Comparison of ENCODE assay signal across 27 cellular contexts in the genomic region with DNA sequence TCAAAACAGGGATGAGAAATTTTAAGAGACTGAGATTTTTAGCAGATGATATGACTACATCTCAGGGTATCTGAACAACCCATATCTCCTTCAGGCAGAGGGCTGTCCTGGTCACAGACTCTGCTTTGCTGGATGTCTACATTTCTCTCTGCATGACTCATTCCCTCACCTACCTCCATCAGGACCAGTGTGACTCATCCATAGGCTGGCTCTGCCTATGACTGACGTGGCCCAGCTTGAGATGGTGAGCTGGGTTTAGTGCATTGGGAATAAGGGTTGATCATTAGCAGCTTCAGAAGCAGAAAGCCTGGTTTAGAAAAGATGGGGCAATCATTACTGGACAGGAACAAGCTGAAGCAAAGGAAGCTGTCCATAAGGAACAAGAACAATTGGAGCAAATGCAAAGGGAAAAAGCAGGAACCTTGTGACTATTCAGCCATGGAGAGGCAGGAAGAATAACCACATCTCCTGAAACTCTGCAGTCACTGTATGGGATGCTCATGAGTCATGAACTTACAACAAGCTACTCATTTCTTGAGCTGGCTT.
DNase-seq lines count a peak whose midpoint lies in the region; ATAC-seq and TF ChIP-seq lines count a peak whose summit lies in the region.
"Had no signal": no experiment of that assay in that cellular context is flagged by ENCODE, and none has a peak within 500 bp of the region (broad histone marks: within the 10 kb centered on the region; RNA-seq: fewer than 3 reads in every experiment).

No MANE protein-coding gene starts in this region.

- POLR2A ChIA-PET in PC-9 (lab: Charles Lee; ENCODE audit: unreplicated experiment) = no interaction called here

- H3K9me3 Mint-ChIP-seq in stimulated activated memory B cell treated with anti-CD40 and anti-IgM and Interleukin-4, amounts not matched to agents 10 μg/mL and 1 μg/mL and 100 μg/mL, for 72 hours = peaks cover 27% of the 10 kb centered on the region

- 17 to 25% methylated on average over 1 of the region's 1 CpG for WGBS in body of pancreas, 2 donors

- no peaks in the 10 kb centered on the region for H3K27me3 ChIP-seq in PC-9 (ENCODE audit: insufficient read depth, low read depth)
- no peaks in the 10 kb centered on the region for H3K27me3 ChIP-seq in body of pancreas

- no peak overlapping the region for H3K4me3 Mint-ChIP-seq in stimulated activated memory B cell treated with anti-CD40 and anti-IgM and Interleukin-4, amounts not matched to agents 10 μg/mL and 1 μg/mL and 100 μg/mL, for 72 hours
- H3K4me3 Mint-ChIP-seq: activated CD4-positive, alpha-beta memory T cell treated with anti-CD3 and anti-CD28 coated beads for 36 hours; activated naive CD8-positive, alpha-beta T cell treated with anti-CD3 and anti-CD28 coated beads, Interleukin-2, amount 10 ng/mL, durations not matched to agents 7 days and 5 days; mesothelial cell of epicardium; naive thymus-derived CD4-positive, alpha-beta T cell; WTC11 had no signal

- intact Hi-C loops in PC-9 (cut with micrococcal nuclease; ENCODE audit: unreplicated experiment) = no loop called here
- intact Hi-C loops in body of pancreas (cut with DNase I) = no loop called here

- no peaks in the 10 kb centered on the region for H3K9me3 ChIP-seq in PC-9 (ENCODE audit: insufficient read depth, low read depth)
- H3K9me3 ChIP-seq in body of pancreas = peaks cover 0 to 12% (median 0%) of the 10 kb centered on the region in 3 donors
- H3K9me3 ChIP-seq: thoracic aorta had no signal

- no peaks in the 10 kb centered on the region for H3K9me2 ChIP-seq in PC-9 (ENCODE audit: insufficient read depth)

- H3F3A ChIP-seq in PC-9 (ENCODE audit: insufficient read depth, low read depth) = no peaks in the 10 kb centered on the region

- H3K4me1 Mint-ChIP-seq in stimulated activated memory B cell treated with anti-CD40 and anti-IgM and Interleukin-4, amounts not matched to agents 10 μg/mL and 1 μg/mL and 100 μg/mL, for 72 hours = no peaks in the 10 kb centered on the region
- H3K4me1 Mint-ChIP-seq: activated naive CD8-positive, alpha-beta T cell treated with anti-CD3 and anti-CD28 coated beads, Interleukin-2, amount 10 ng/mL, durations not matched to agents 7 days and 5 days; mesothelial cell of epicardium; WTC11 had no signal

- no peaks in the 10 kb centered on the region for H3K27me3 Mint-ChIP-seq in stimulated activated memory B cell treated with anti-CD40 and anti-IgM and Interleukin-4, amounts not matched to agents 10 μg/mL and 1 μg/mL and 100 μg/mL, for 72 hours
- H3K27me3 Mint-ChIP-seq: activated CD4-positive, alpha-beta memory T cell treated with anti-CD3 and anti-CD28 coated beads for 36 hours; activated naive CD8-positive, alpha-beta T cell treated with anti-CD3 and anti-CD28 coated beads, Interleukin-2, amount 10 ng/mL, durations not matched to agents 7 days and 5 days had no signal

- no peak overlapping the region for H3K27ac Mint-ChIP-seq in stimulated activated memory B cell treated with anti-CD40 and anti-IgM and Interleukin-4, amounts not matched to agents 10 μg/mL and 1 μg/mL and 100 μg/mL, for 72 hours
- H3K27ac Mint-ChIP-seq: activated CD4-positive, alpha-beta memory T cell treated with anti-CD3 and anti-CD28 coated beads for 36 hours; activated naive CD8-positive, alpha-beta T cell treated with anti-CD3 and anti-CD28 coated beads, Interleukin-2, amount 10 ng/mL, durations not matched to agents 7 days and 5 days; mesothelial cell of epicardium; naive thymus-derived CD4-positive, alpha-beta T cell; WTC11 had no signal

- H4K20me1 ChIP-seq in PC-9 (ENCODE audit: insufficient read depth) = no peaks in the 10 kb centered on the region

- H3K36me3 Mint-ChIP-seq in stimulated activated memory B cell treated with anti-CD40 and anti-IgM and Interleukin-4, amounts not matched to agents 10 μg/mL and 1 μg/mL and 100 μg/mL, for 72 hours = no peaks in the 10 kb centered on the region
- H3K36me3 Mint-ChIP-seq: activated CD4-positive, alpha-beta memory T cell treated with anti-CD3 and anti-CD28 coated beads for 36 hours; activated naive CD8-positive, alpha-beta T cell treated with anti-CD3 and anti-CD28 coated beads, Interleukin-2, amount 10 ng/mL, durations not matched to agents 7 days and 5 days; mesothelial cell of epicardium had no signal

- BruUV-seq in PC-9 (replicated peaks; lab: Mats Ljungman, UMichigan) = no TSS peak

- H3K4me3 ChIP-seq in NB4 (ENCODE audit: low read depth, low read length) (no peak overlapping the region), epithelial cell of esophagus (ENCODE audit: low read length) (no peak overlapping the region), PC-9 (no peak overlapping the region), body of pancreas (no peak overlapping the region)
- H3K4me3 ChIP-seq: GM12878, thoracic aorta had no signal

- no peak overlapping the region for H3K4me2 ChIP-seq in PC-9

- no peaks in the 10 kb centered on the region for H3K36me3 ChIP-seq in PC-9 (ENCODE audit: low read depth)
- H3K36me3 ChIP-seq in body of pancreas (replicated peaks in 1 of 2; ENCODE audit: insufficient read depth in 1 of 2, low read depth in 2 of 2) = no peaks in the 10 kb centered on the region
- H3K36me3 ChIP-seq: thoracic aorta had no signal

- TF ChIP-seq CTCF in NB4 (IDR thresholded peaks at IDR 0.05; ENCODE audit: low read depth, low read length) = no peak
- no peak for TF ChIP-seq CTCF in epithelial cell of esophagus (IDR thresholded peaks at IDR 0.05; ENCODE audit: insufficient read depth, low read depth, low read length, missing control alignments)
- no peak for TF ChIP-seq CTCF in PC-9 (conservative IDR thresholded peaks at IDR 0.05)
- TF ChIP-seq CTCF in body of pancreas (IDR thresholded peaks at IDR 0.05) = no peak

- H3K4me1 ChIP-seq in PC-9 (replicated peaks; ENCODE audit: insufficient read depth) = no peaks in the 10 kb centered on the region
- H3K4me1 ChIP-seq in body of pancreas = no peaks in the 10 kb centered on the region

- CTCF ChIA-PET in PC-9 (lab: Charles Lee) = no interaction called here

- H2AFZ ChIP-seq in PC-9 = no peak overlapping the region

- ATAC-seq in body of pancreas = no peak
- ATAC-seq in stimulated activated memory B cell treated with anti-CD40 and anti-IgM and Interleukin-4, amounts not matched to agents 10 μg/mL and 1 μg/mL and 100 μg/mL, for 72 hours = no peak
- ATAC-seq: GM12878; left lobe of liver; naive thymus-derived CD4-positive, alpha-beta T cell; SK-N-SH treated with all-trans-retinoic acid at 6 μM for 48 hours; WTC11 had no signal

- no peak for TF ChIP-seq POLR2A in NB4 (IDR thresholded peaks at IDR 0.05; ENCODE audit: extremely low read depth, insufficient read length)
- TF ChIP-seq POLR2A in body of pancreas (IDR thresholded peaks at IDR 0.05) = no peak

- no peaks in the 10 kb centered on the region for H3K79me2 ChIP-seq in PC-9 (ENCODE audit: low read depth)

- peak; percentile 24 for DNase-seq in NK-92 treated with Interleukin-12 subunit alpha and Interleukin-12 subunit beta, amount 100 ng/mL, for 24 hours (lab: John Stamatoyannopoulos, UW)
- DNase-seq in NK-92 (lab: John Stamatoyannopoulos, UW; ENCODE audit: unreplicated experiment) (no peak), NB4 (ENCODE audit: low read depth) (peak; percentile 4), epithelial cell of esophagus (ENCODE audit: low read depth) (peak; percentile 33), renal cortical epithelial cell (ENCODE audit: low read depth) (peak; percentile 30), PC-9 (no peak), body of pancreas (no peak)
- DNase-seq: activated CD4-positive, alpha-beta memory T cell treated with anti-CD3 and anti-CD28 coated beads for 36 hours; activated CD8-positive, alpha-beta memory T cell treated with anti-CD3 and anti-CD28 coated beads, Interleukin-2, amount 50 U/mL, for 48 hours; activated naive CD8-positive, alpha-beta T cell treated with anti-CD3 and anti-CD28 coated beads, Interleukin-2, amount 10 ng/mL, durations not matched to agents 7 days and 5 days; DMS79 treated with DMSO at 0.1 percent for 48 hours; GOT3; KBM-7; naive thymus-derived CD4-positive, alpha-beta T cell; NCI-H146; NCI-H446 treated with DMSO at 0.1 percent for 48 hours; RPMI8226; stimulated activated CD4-positive, alpha-beta T cell treated with anti-CD3 and anti-CD28 coated beads, Interleukin-2, amount 100 ng/mL, for 48 hours; stimulated activated naive CD4-positive, alpha-beta T cell treated with Interleukin-2 at 50 U/mL for 16 hours; T-helper 9 cell had no signal

- H3K27ac ChIP-seq in PC-9 = no peak overlapping the region
- no peak overlapping the region for H3K27ac ChIP-seq in body of pancreas
- H3K27ac ChIP-seq: thoracic aorta had no signal

Comparison
In these comparisons a context has a peak if more than half of its experiments do, and no peak if none do; other contexts are left out.
1. DNase-seq: peak in NK-92 treated with Interleukin-12 subunit alpha and Interleukin-12 subunit beta, amount 100 ng/mL, for 24 hours (single experiment), NB4 (single experiment), epithelial cell of esophagus (single experiment) and renal cortical epithelial cell (single experiment); none in NK-92 (single experiment), PC-9 (0 of 2) and body of pancreas (0 of 4).